In genomic region chr19:17145546-17146497, GRCh38 we compare ENCODE assay signal across 16 cellular contexts.
"Had no signal": no experiment of that assay in that cellular context is flagged by ENCODE, and none has a peak within 500 bp of the region (broad histone marks: within the 10 kb centered on the region; RNA-seq: fewer than 3 reads in every experiment).

No MANE protein-coding gene starts in this region.

- H3K4me3 Mint-ChIP-seq: activated naive CD4-positive, alpha-beta T cell treated with anti-CD3 and anti-CD28 coated beads, Interleukin-2, amount 50 U/mL, for 24 hours; activated T-cell treated with anti-CD3 and anti-CD28 coated beads, Interleukin-2, amount 50 U/mL, for 72 hours; dendritic cell treated with granulocyte-macrophage colony-stimulating factor and Interleukin-4, amounts not matched to agents 40 ng/mL and 50 ng/mL, for 4 days; effector memory CD8-positive, alpha-beta T cell; stimulated activated memory B cell treated with anti-CD40 and anti-IgM and Interleukin-4, amounts not matched to agents 10 μg/mL and 1 μg/mL and 100 μg/mL, for 72 hours had no signal

- H3K27me3 ChIP-seq: adrenal gland, thyroid gland had no signal

- H3K27ac Mint-ChIP-seq: activated naive CD4-positive, alpha-beta T cell treated with anti-CD3 and anti-CD28 coated beads, Interleukin-2, amount 50 U/mL, for 24 hours; activated T-cell treated with anti-CD3 and anti-CD28 coated beads, Interleukin-2, amount 50 U/mL, for 72 hours; dendritic cell treated with granulocyte-macrophage colony-stimulating factor and Interleukin-4, amounts not matched to agents 40 ng/mL and 50 ng/mL, for 4 days; effector memory CD8-positive, alpha-beta T cell; progenitor cell of endocrine pancreas; stimulated activated memory B cell treated with anti-CD40 and anti-IgM and Interleukin-4, amounts not matched to agents 10 μg/mL and 1 μg/mL and 100 μg/mL, for 72 hours had no signal

- ATAC-seq: activated T-cell treated with anti-CD3 and anti-CD28 coated beads, Interleukin-2, amount 50 U/mL, for 72 hours; effector memory CD8-positive, alpha-beta T cell; stimulated activated memory B cell treated with anti-CD40 and anti-IgM and Interleukin-4, amounts not matched to agents 10 μg/mL and 1 μg/mL and 100 μg/mL, for 72 hours had no signal

- H3K27me3 Mint-ChIP-seq: activated naive CD4-positive, alpha-beta T cell treated with anti-CD3 and anti-CD28 coated beads, Interleukin-2, amount 50 U/mL, for 24 hours; dendritic cell treated with granulocyte-macrophage colony-stimulating factor and Interleukin-4, amounts not matched to agents 40 ng/mL and 50 ng/mL, for 4 days; effector memory CD8-positive, alpha-beta T cell; progenitor cell of endocrine pancreas; stimulated activated memory B cell treated with anti-CD40 and anti-IgM and Interleukin-4, amounts not matched to agents 10 μg/mL and 1 μg/mL and 100 μg/mL, for 72 hours had no signal

- H3K4me3 ChIP-seq: adrenal gland, skin epidermis, thyroid gland had no signal

- FAIRE-seq: frontal cortex, keratinocyte, TTC549, urothelium cell line had no signal

- H3K36me3 ChIP-seq: thyroid gland had no signal

- DNase-seq: activated CD4-positive, alpha-beta T cell treated with anti-CD3 and anti-CD28 coated beads, Interleukin-2, amount 50 U/mL, for 4 hours; activated effector memory CD4-positive, alpha-beta T cell treated with anti-CD3 and anti-CD28 coated beads, Interleukin-2, amount 50 U/mL, for 16 hours; activated T-cell treated with anti-CD3 and anti-CD28 coated beads, Interleukin-2, amount 50 U/mL, for 72 hours; effector memory CD8-positive, alpha-beta T cell; stimulated activated CD4-positive, alpha-beta T cell treated with anti-CD3 and anti-CD28 coated beads, Interleukin-4, amount 100 ng/mL, for 4 hours had no signal

- H3K9me3 Mint-ChIP-seq: activated naive CD4-positive, alpha-beta T cell treated with anti-CD3 and anti-CD28 coated beads, Interleukin-2, amount 50 U/mL, for 24 hours; activated T-cell treated with anti-CD3 and anti-CD28 coated beads, Interleukin-2, amount 50 U/mL, for 72 hours; dendritic cell treated with granulocyte-macrophage colony-stimulating factor and Interleukin-4, amounts not matched to agents 40 ng/mL and 50 ng/mL, for 4 days; effector memory CD8-positive, alpha-beta T cell; stimulated activated memory B cell treated with anti-CD40 and anti-IgM and Interleukin-4, amounts not matched to agents 10 μg/mL and 1 μg/mL and 100 μg/mL, for 72 hours had no signal

- H3K9me3 ChIP-seq: adrenal gland, thyroid gland had no signal
